In genomic region chr2:208783184-208783583, GRCh38 we compare ENCODE assay signal across 18 cellular contexts.
DNase-seq lines count a peak whose midpoint lies in the region; ATAC-seq, FAIRE-seq and TF ChIP-seq lines count a peak whose summit lies in the region.
"Had no signal": no experiment of that assay in that cellular context is flagged by ENCODE, and none has a peak within 500 bp of the region (broad histone marks: within the 10 kb centered on the region; RNA-seq: fewer than 3 reads in every experiment).

No MANE protein-coding gene starts in this region.

- H3K9me3 Mint-ChIP-seq in T-helper 2 cell treated with Interferon-gamma antibody and Interleukin-4, amounts not matched to agents 5 μg/mL and 100 μg/mL, for 36 hours, result peaks cover 4% of the 10 kb centered on the region
- H3K9me3 Mint-ChIP-seq: neural crest cell had no signal

- no peaks in the 10 kb centered on the region for H3K36me3 ChIP-seq in bronchial epithelial cell (ENCODE audit: control insufficient read depth, insufficient read depth, low read length)
- H3K36me3 ChIP-seq in testis (ENCODE audit: low read depth, missing control alignments), result no peaks in the 10 kb centered on the region
- no peaks in the 10 kb centered on the region for H3K36me3 ChIP-seq in brain microvascular endothelial cell (replicated peaks)
- H3K36me3 ChIP-seq: cardiac muscle cell, right lobe of liver, upper lobe of left lung had no signal

- no peak overlapping the region for H3K27ac Mint-ChIP-seq in T-helper 2 cell treated with Interferon-gamma antibody and Interleukin-4, amounts not matched to agents 5 μg/mL and 100 μg/mL, for 36 hours
- H3K27ac Mint-ChIP-seq: activated naive CD4-positive, alpha-beta T cell treated with anti-CD3 and anti-CD28 coated beads, Interleukin-2, amount 50 U/mL, for 24 hours; effector memory CD8-positive, alpha-beta T cell; memory B cell; WTC11 had no signal

- no peak overlapping the region for H3K4me3 Mint-ChIP-seq in T-helper 2 cell treated with Interferon-gamma antibody and Interleukin-4, amounts not matched to agents 5 μg/mL and 100 μg/mL, for 36 hours
- H3K4me3 Mint-ChIP-seq: activated naive CD4-positive, alpha-beta T cell treated with anti-CD3 and anti-CD28 coated beads, Interleukin-2, amount 50 U/mL, for 24 hours; effector memory CD8-positive, alpha-beta T cell; memory B cell; neural crest cell; WTC11 had no signal

- intact Hi-C loops in testis (cut with DNase I; ENCODE audit: low total_unique reads), result no loop called here

- no peaks in the 10 kb centered on the region for H3K4me1 ChIP-seq in testis
- H3K4me1 ChIP-seq: right lobe of liver, upper lobe of left lung had no signal

- DNase-seq in NCI-H2107 treated with DMSO at 0.1 percent for 48 hours (lab: John Stamatoyannopoulos, UW; ENCODE audit: unreplicated experiment) (peak; percentile 28), NCI-H2107 (lab: John Stamatoyannopoulos, UW) (no peak), NAMALWA (ENCODE audit: low spot score) (peak; percentile 7), bronchial epithelial cell (ENCODE audit: low read depth) (peak; percentile 43), testis (peak; percentile 24), brain microvascular endothelial cell (no peak)
- no peak for DNase-seq in stimulated activated naive CD8-positive, alpha-beta T cell treated with anti-CD3 and anti-CD28 coated beads, Interleukin-15, Interleukin-2, amounts not matched to agents 100 U/mL and 50 U/mL, for 24 hours
- DNase-seq in T-helper 2 cell treated with Interferon-gamma antibody and Interleukin-4, amounts not matched to agents 5 μg/mL and 100 μg/mL, for 36 hours (ENCODE audit: low spot score), result no peak
- DNase-seq: effector memory CD8-positive, alpha-beta T cell; foreskin fibroblast; right lobe of liver; stimulated activated CD4-positive, alpha-beta T cell treated with anti-CD3 and anti-CD28 coated beads, Interleukin-4, amount 100 ng/mL, for 24 hours; upper lobe of left lung had no signal

- H3K4me1 Mint-ChIP-seq in T-helper 2 cell treated with Interferon-gamma antibody and Interleukin-4, amounts not matched to agents 5 μg/mL and 100 μg/mL, for 36 hours (ENCODE audit: low read depth), result no peaks in the 10 kb centered on the region
- H3K4me1 Mint-ChIP-seq: activated naive CD4-positive, alpha-beta T cell treated with anti-CD3 and anti-CD28 coated beads, Interleukin-2, amount 50 U/mL, for 24 hours; memory B cell; neural crest cell; WTC11 had no signal

- FAIRE-seq in bronchial epithelial cell (lab: Jason Lieb, UNC), result no peak

- in situ Hi-C loops in brain microvascular endothelial cell (cut with HindIII; ENCODE audit: low pct_ligation_motif_present, low sequenced_read_pairs), result no loop called here

- ATAC-seq in stimulated activated naive CD8-positive, alpha-beta T cell treated with anti-CD3 and anti-CD28 coated beads, Interleukin-15, Interleukin-2, amounts not matched to agents 100 U/mL and 50 U/mL, for 24 hours, result no peak
- ATAC-seq: effector memory CD8-positive, alpha-beta T cell; WTC11 had no signal

- H3K27ac ChIP-seq in testis, result no peak overlapping the region
- H3K27ac ChIP-seq in brain microvascular endothelial cell, result no peak overlapping the region
- H3K27ac ChIP-seq: cardiac muscle cell, right lobe of liver, upper lobe of left lung had no signal

- no peaks in the 10 kb centered on the region for H3K27me3 Mint-ChIP-seq in T-helper 2 cell treated with Interferon-gamma antibody and Interleukin-4, amounts not matched to agents 5 μg/mL and 100 μg/mL, for 36 hours (ENCODE audit: low read depth)
- H3K27me3 Mint-ChIP-seq: activated naive CD4-positive, alpha-beta T cell treated with anti-CD3 and anti-CD28 coated beads, Interleukin-2, amount 50 U/mL, for 24 hours; effector memory CD8-positive, alpha-beta T cell; memory B cell had no signal

- TF ChIP-seq POLR2A in testis (IDR thresholded peaks at IDR 0.05), result no peak

- no peaks in the 10 kb centered on the region for H3K9me3 ChIP-seq in testis
- H3K9me3 ChIP-seq: right lobe of liver had no signal

- TF ChIP-seq CTCF in bronchial epithelial cell (IDR thresholded peaks at IDR 0.05; ENCODE audit: insufficient read depth, low read length, severe bottlenecking), result peak; percentile 48
- TF ChIP-seq CTCF in testis (IDR thresholded peaks at IDR 0.05), result no peak
- no peak for TF ChIP-seq CTCF in brain microvascular endothelial cell (IDR thresholded peaks at IDR 0.05; ENCODE audit: low read depth, low read length, missing control alignments)

- no peaks in the 10 kb centered on the region for H3K36me3 Mint-ChIP-seq in T-helper 2 cell treated with Interferon-gamma antibody and Interleukin-4, amounts not matched to agents 5 μg/mL and 100 μg/mL, for 36 hours (ENCODE audit: low read depth)
- H3K36me3 Mint-ChIP-seq: activated naive CD4-positive, alpha-beta T cell treated with anti-CD3 and anti-CD28 coated beads, Interleukin-2, amount 50 U/mL, for 24 hours; memory B cell had no signal

- no peak overlapping the region for H3K4me3 ChIP-seq in bronchial epithelial cell (ENCODE audit: low read depth, low read length)
- no peak overlapping the region for H3K4me3 ChIP-seq in testis
- H3K4me3 ChIP-seq in brain microvascular endothelial cell (ENCODE audit: low read depth, low read length), result no peak overlapping the region
- H3K4me3 ChIP-seq: cardiac muscle cell, right lobe of liver, upper lobe of left lung had no signal

- H3K27me3 ChIP-seq in bronchial epithelial cell (ENCODE audit: control insufficient read depth, insufficient read depth, low read length) (no peaks in the 10 kb centered on the region), testis (no peaks in the 10 kb centered on the region), brain microvascular endothelial cell (replicated peaks) (no peaks in the 10 kb centered on the region)
- H3K27me3 ChIP-seq: cardiac muscle cell, right lobe of liver, upper lobe of left lung had no signal

Comparison
In these comparisons a context has a peak if more than half of its experiments do, and no peak if none do; other contexts are left out.
1. DNase-seq: peak in NCI-H2107 treated with DMSO at 0.1 percent for 48 hours (single experiment), NAMALWA (single experiment), bronchial epithelial cell (single experiment) and testis (single experiment); none in NCI-H2107 (single experiment), brain microvascular endothelial cell (single experiment), stimulated activated naive CD8-positive, alpha-beta T cell treated with anti-CD3 and anti-CD28 coated beads, Interleukin-15, Interleukin-2, amounts not matched to agents 100 U/mL and 50 U/mL, for 24 hours (single experiment) and T-helper 2 cell treated with Interferon-gamma antibody and Interleukin-4, amounts not matched to agents 5 μg/mL and 100 μg/mL, for 36 hours (single experiment).